9 cellular contexts compared by ENCODE assay signal in the genomic region with DNA sequence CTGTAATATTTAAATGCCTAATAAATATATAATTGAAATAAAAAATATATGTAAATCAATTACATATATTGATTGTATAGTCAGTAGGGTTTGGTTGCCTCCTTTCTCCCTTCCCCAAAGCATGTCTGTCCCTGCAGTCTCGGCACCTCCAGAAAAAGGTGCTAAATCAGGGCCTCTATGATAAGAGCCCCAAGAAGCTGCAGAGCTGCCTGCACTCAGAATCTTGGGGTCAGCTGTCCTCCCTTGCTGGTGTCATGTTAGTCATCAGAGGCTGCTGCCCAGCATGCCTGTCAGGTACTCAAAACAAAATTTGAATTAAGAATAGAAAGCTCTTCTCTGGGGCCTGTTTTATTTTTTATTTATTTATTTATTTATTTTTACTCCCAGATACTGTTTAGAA. TPM values are rescaled to one million over a fixed set of nuclear protein-coding genes. Genes with fewer than 3 reads are reported as not detected.
"Had no signal": no experiment of that assay in that cellular context is flagged by ENCODE, and none has a peak within 500 bp of the region (broad histone marks: within the 10 kb centered on the region; RNA-seq: fewer than 3 reads in every experiment).

No MANE protein-coding gene starts in this region.

- FAIRE-seq: H1, H54, HTR-8/SVneo had no signal

- H3K4me3 ChIP-seq: GM23338 had no signal

- H2AFZ ChIP-seq: GM23338 had no signal

- DNase-seq: H9, HCEC 1CT, IMR-90, KG1 had no signal

RNA-seq across cellular contexts. Expression of gene FLT1, which starts 9.8 kb away (rescaled TPM):
- total RNA-seq: HT-29 had no signal
